In genomic region chr7:16984346-16984745, GRCh38 we compare ENCODE assay signal across 13 cellular contexts.
DNase-seq lines count a peak whose midpoint lies in the region; ATAC-seq and TF ChIP-seq lines count a peak whose summit lies in the region.
"Had no signal": no experiment of that assay in that cellular context is flagged by ENCODE, and none has a peak within 500 bp of the region (broad histone marks: within the 10 kb centered on the region; RNA-seq: fewer than 3 reads in every experiment).

No MANE protein-coding gene starts in this region.

- in situ Hi-C loops in Panc1 (cut with HindIII; ENCODE audit: low pct_unique_long_range_greater_than_20kb, low sequenced_read_pairs) = no loop called here

- H3K9me3 ChIP-seq in Panc1 (ENCODE audit: control insufficient read depth, insufficient read depth, low read depth, low read length) = no peaks in the 10 kb centered on the region
- H3K9me3 ChIP-seq in mesenchymal stem cell (ENCODE audit: control insufficient read depth, low read length) = no peaks in the 10 kb centered on the region
- no peaks in the 10 kb centered on the region for H3K9me3 ChIP-seq in upper lobe of right lung
- H3K9me3 ChIP-seq in mucosa of descending colon = no peaks in the 10 kb centered on the region

- H3K23ac ChIP-seq in mesenchymal stem cell (ENCODE audit: low read length in 2 of 2) = no peak overlapping the region

- POLR2A ChIA-PET in Panc1 (lab: Charles Lee) = no interaction called here

- H3K4me3 ChIP-seq in Panc1 (ENCODE audit: low read depth in 2 of 2, low read length in 2 of 2) (no peak overlapping the region), mesenchymal stem cell (ENCODE audit: insufficient read depth in 1 of 2, low read depth in 1 of 2, low read length in 2 of 2) (no peak overlapping the region), upper lobe of right lung (no peak overlapping the region), mucosa of descending colon (no peak overlapping the region)

- no peaks in the 10 kb centered on the region for H3K36me3 Mint-ChIP-seq in stimulated activated naive B cell treated with anti-CD40 and anti-IgM and Interleukin-4, amounts not matched to agents 10 μg/mL and 1 μg/mL and 100 μg/mL, for 72 hours

- H2BK15ac ChIP-seq in mesenchymal stem cell (ENCODE audit: low read depth, poor library complexity, severe bottlenecking) = no peak overlapping the region

- H2BK12ac ChIP-seq in mesenchymal stem cell (ENCODE audit: low read length in 2 of 2) = no peak overlapping the region

- H3K27me3 Mint-ChIP-seq in stimulated activated naive B cell treated with anti-CD40 and anti-IgM and Interleukin-4, amounts not matched to agents 10 μg/mL and 1 μg/mL and 100 μg/mL, for 72 hours = no peaks in the 10 kb centered on the region

- H3K36me3 ChIP-seq in Panc1 (ENCODE audit: control insufficient read depth, insufficient read depth, low read length) = no peaks in the 10 kb centered on the region
- no peaks in the 10 kb centered on the region for H3K36me3 ChIP-seq in mesenchymal stem cell (ENCODE audit: control insufficient read depth in 1 of 2, insufficient read depth in 2 of 2, low read depth in 1 of 2, low read length in 2 of 2)
- no peaks in the 10 kb centered on the region for H3K36me3 ChIP-seq in upper lobe of right lung
- H3K36me3 ChIP-seq in mucosa of descending colon (ENCODE audit: low read depth) = no peaks in the 10 kb centered on the region

- H4K8ac ChIP-seq in mesenchymal stem cell (ENCODE audit: low read length) = no peak overlapping the region

- 0 out of 2 replicates have a peak overlapping the region, but pooled peaks have one; percentile 1 for H3K27ac ChIP-seq in Panc1 (ENCODE audit: low read length)
- no peak overlapping the region for H3K27ac ChIP-seq in mesenchymal stem cell (ENCODE audit: low read length, poor library complexity, severe bottlenecking)
- no peak overlapping the region for H3K27ac ChIP-seq in upper lobe of right lung

- no peaks in the 10 kb centered on the region for H3K9me3 Mint-ChIP-seq in stimulated activated naive B cell treated with anti-CD40 and anti-IgM and Interleukin-4, amounts not matched to agents 10 μg/mL and 1 μg/mL and 100 μg/mL, for 72 hours

- no peak overlapping the region for H2AFZ ChIP-seq in mesenchymal stem cell (ENCODE audit: low read depth, low read length)

- H3K14ac ChIP-seq in mesenchymal stem cell (ENCODE audit: low read length in 2 of 2) = no peak overlapping the region

- no peak overlapping the region for H3K4ac ChIP-seq in mesenchymal stem cell (ENCODE audit: low read depth in 1 of 2, low read length in 2 of 2)

- no peak overlapping the region for H4K91ac ChIP-seq in mesenchymal stem cell (ENCODE audit: low read length)

- no peak overlapping the region for H2BK120ac ChIP-seq in mesenchymal stem cell (ENCODE audit: low read depth, low read length)

- peak overlapping the region; percentile 7 for H3K9ac ChIP-seq in mesenchymal stem cell (ENCODE audit: low read length)

- no peak overlapping the region for H3K27ac Mint-ChIP-seq in stimulated activated naive B cell treated with anti-CD40 and anti-IgM and Interleukin-4, amounts not matched to agents 10 μg/mL and 1 μg/mL and 100 μg/mL, for 72 hours

- H3K18ac ChIP-seq in mesenchymal stem cell (ENCODE audit: low read depth in 1 of 2, low read length in 2 of 2) = no peak overlapping the region

- H3K4me1 ChIP-seq in Panc1 (ENCODE audit: control insufficient read depth, insufficient read depth, low read length) = peaks cover 6% of the 10 kb centered on the region; the same call in 1 of the 2 replicates
- H3K4me1 ChIP-seq in mesenchymal stem cell (ENCODE audit: control insufficient read depth, insufficient read depth, low read depth, low read length) = no peaks in the 10 kb centered on the region
- peaks cover 28% of the 10 kb centered on the region for H3K4me1 ChIP-seq in upper lobe of right lung
- peaks cover 12% of the 10 kb centered on the region for H3K4me1 ChIP-seq in mucosa of descending colon (ENCODE audit: low read depth)

- ATAC-seq in Panc1 (no peak), upper lobe of right lung (peak; percentile 35), mucosa of descending colon (no peak), HG02970 (IDR thresholded peaks at IDR 0.05; ENCODE audit: low FRiP score, unreplicated experiment) (no peak)
- ATAC-seq in stimulated activated naive B cell treated with anti-CD40 and anti-IgM and Interleukin-4, amounts not matched to agents 10 μg/mL and 1 μg/mL and 100 μg/mL, for 72 hours (replicated peaks) = no peak

- CTCF ChIA-PET in Panc1 (lab: Charles Lee) = no interaction called here

- no peak overlapping the region for H3K4me2 ChIP-seq in mesenchymal stem cell (ENCODE audit: low read length, poor library complexity, severe bottlenecking)

- peaks cover 4 to 8% of the 10 kb centered on the region in 2 donors for H3K4me1 Mint-ChIP-seq in stimulated activated naive B cell treated with anti-CD40 and anti-IgM and Interleukin-4, amounts not matched to agents 10 μg/mL and 1 μg/mL and 100 μg/mL, for 72 hours

- no peak overlapping the region for H2BK5ac ChIP-seq in mesenchymal stem cell (ENCODE audit: low read depth, low read length, poor library complexity, severe bottlenecking)

- intact Hi-C loops in Panc1 (cut with micrococcal nuclease; ENCODE audit: unreplicated experiment) = loop anchor here (5.0 kb wide), 1 partner anchor 663 kb away; no protein-coding TSS in a partner anchor
- intact Hi-C loops in upper lobe of right lung (cut with DNase I) = loop anchor here (10.0 kb wide), 1 partner anchor 660 kb away; no protein-coding TSS in a partner anchor
- intact Hi-C loops in mucosa of descending colon (cut with DNase I, micrococcal nuclease) = no loop called here

- no peak overlapping the region for H3K4me3 Mint-ChIP-seq in stimulated activated naive B cell treated with anti-CD40 and anti-IgM and Interleukin-4, amounts not matched to agents 10 μg/mL and 1 μg/mL and 100 μg/mL, for 72 hours

- no CpG with 5 or more reads among the region's 1 CpG for WGBS in mesenchymal stem cell

- H2AK5ac ChIP-seq in mesenchymal stem cell (ENCODE audit: low read length, severe bottlenecking) = no peak overlapping the region

- peak; percentile 4 for DNase-seq in NCI-H2107 treated with DMSO at 0.1 percent for 48 hours (lab: John Stamatoyannopoulos, UW; ENCODE audit: unreplicated experiment)
- DNase-seq in NCI-H2107 (lab: John Stamatoyannopoulos, UW) = no peak
- DNase-seq in Panc1 (ENCODE audit: low read depth, low spot score) = no peak
- peak; percentile 26 for DNase-seq in mesenchymal stem cell
- no peak for DNase-seq in upper lobe of right lung
- no peak for DNase-seq in stimulated activated naive B cell treated with anti-CD40 and anti-IgM and Interleukin-4, amounts not matched to agents 10 μg/mL and 1 μg/mL and 100 μg/mL, for 72 hours
- no peak for DNase-seq in mucosa of descending colon
- DNase-seq: DND-41, GDM1, GOT3, NCI-H1694 treated with DMSO at 0.1 percent for 48 hours, NCI-H510A treated with DMSO at 0.1 percent for 48 hours had no signal

- BruUV-seq in Panc1 (replicated peaks; lab: Mats Ljungman, UMichigan) = no TSS peak

- no peaks in the 10 kb centered on the region for H3K79me1 ChIP-seq in mesenchymal stem cell (replicated peaks; ENCODE audit: low read length, poor library complexity, severe bottlenecking)

- TF ChIP-seq CTCF in Panc1 (IDR thresholded peaks at IDR 0.05) (no peak), upper lobe of right lung (IDR thresholded peaks at IDR 0.05) (no peak), mucosa of descending colon (IDR thresholded peaks at IDR 0.05) (no peak)

- no peaks in the 10 kb centered on the region for H3K27me3 ChIP-seq in Panc1 (ENCODE audit: control insufficient read depth, insufficient read depth, low read length)
- no peaks in the 10 kb centered on the region for H3K27me3 ChIP-seq in mesenchymal stem cell (ENCODE audit: control insufficient read depth in 1 of 2, insufficient read depth in 1 of 2, low read length in 2 of 2)
- no peaks in the 10 kb centered on the region for H3K27me3 ChIP-seq in upper lobe of right lung

Comparison
In these comparisons a context has a peak if more than half of its experiments do, and no peak if none do; other contexts are left out.
1. DNase-seq: peak in NCI-H2107 treated with DMSO at 0.1 percent for 48 hours (single experiment) and mesenchymal stem cell (single experiment); none in NCI-H2107 (single experiment), Panc1 (single experiment), upper lobe of right lung (single experiment), stimulated activated naive B cell treated with anti-CD40 and anti-IgM and Interleukin-4, amounts not matched to agents 10 μg/mL and 1 μg/mL and 100 μg/mL, for 72 hours (single experiment) and mucosa of descending colon (0 of 3).
2. intact Hi-C loops: an anchor here in Panc1 (5.0 kb wide) and upper lobe of right lung (10.0 kb wide); none called in mucosa of descending colon.